9 cellular contexts compared by ENCODE assay signal in the genomic region with DNA sequence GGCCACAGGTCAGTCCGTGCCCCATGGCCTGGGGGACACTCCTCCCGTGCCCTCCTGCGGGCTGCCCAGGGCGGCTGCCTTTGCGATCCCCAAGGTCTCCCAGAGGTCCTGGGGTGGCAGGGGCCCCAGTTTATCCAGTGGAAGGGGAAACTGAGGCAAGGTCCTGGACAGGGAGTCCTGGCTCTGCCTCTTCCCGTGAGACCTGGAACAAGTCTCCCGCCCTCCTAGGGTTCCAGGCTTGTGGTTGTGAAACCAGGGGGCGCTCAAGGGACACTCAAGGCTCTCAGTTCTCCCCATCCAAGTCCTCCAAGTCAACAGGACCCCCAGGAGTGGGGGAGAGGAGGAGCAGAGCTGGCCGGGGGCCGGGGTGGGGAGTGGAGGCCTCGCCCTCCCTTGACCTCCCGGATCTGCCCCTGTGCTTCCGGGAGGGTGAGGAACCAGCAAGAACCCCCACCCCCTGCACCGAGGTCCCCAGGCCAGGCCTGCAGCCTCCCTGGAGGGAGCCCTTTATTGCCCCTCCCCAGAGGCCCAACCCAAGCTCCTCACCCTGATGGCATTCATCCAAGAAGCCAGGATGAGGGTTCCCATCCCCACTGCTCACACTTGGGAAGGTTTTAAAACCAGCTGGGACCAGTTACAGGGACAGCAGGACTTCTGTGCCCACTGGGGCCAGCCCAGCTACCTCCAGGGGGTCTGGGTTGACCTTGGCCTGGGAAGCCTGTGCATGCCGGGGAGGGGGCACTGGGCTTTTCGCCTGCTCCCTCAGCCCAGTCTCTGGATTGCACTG. TPM values are rescaled to one million over a fixed set of nuclear protein-coding genes. Genes with fewer than 3 reads are reported as not detected.
A peak's percentile ranks its signal among the peaks of the same experiment; 100 is the strongest.
DNase-seq lines count a peak whose midpoint lies in the region; ATAC-seq and TF ChIP-seq lines count a peak whose summit lies in the region.
"Had no signal": no experiment of that assay in that cellular context is flagged by ENCODE, and none has a peak within 500 bp of the region (broad histone marks: within the 10 kb centered on the region; RNA-seq: fewer than 3 reads in every experiment).

No MANE protein-coding gene starts in this region.

- H3K79me2 ChIP-seq in PC-9 (ENCODE audit: low read depth): no peaks in the 10 kb centered on the region

- BruUV-seq in PC-9 (replicated peaks; lab: Mats Ljungman, UMichigan): no TSS peak

- TF ChIP-seq CTCF in AG09319 (IDR thresholded peaks at IDR 0.05; ENCODE audit: low read depth, low read length) (peak; percentile 11), GM12873 (IDR thresholded peaks at IDR 0.05; ENCODE audit: insufficient read depth, low read depth, low read length, missing control alignments) (peak; percentile 41), PC-9 (conservative IDR thresholded peaks at IDR 0.05) (peak; percentile 54; the same call in 1 of the 2 replicates), foreskin fibroblast (IDR thresholded peaks at IDR 0.05; ENCODE audit: low read depth, low read length) (peak; percentile 23)

- H3K4me3 ChIP-seq in PC-9: no peak overlapping the region
- no peak overlapping the region for H3K4me3 ChIP-seq in foreskin fibroblast (ENCODE audit: low read depth in 1 of 2, low read length in 2 of 2)

- no peak overlapping the region for H3K27ac Mint-ChIP-seq in stimulated activated naive CD8-positive, alpha-beta T cell treated with anti-CD3 and anti-CD28 coated beads, Interleukin-15, amount 100 ng/mL, for 72 hours
- H3K27ac Mint-ChIP-seq: activated T-helper 2 cell treated with anti-CD3 and anti-CD28 coated beads, Interferon-gamma antibody, Interleukin-2, Interleukin-4, amounts not matched to agents 10 μg/mL and 5 μg/mL and 100 μg/mL, durations not matched to agents 14 hours and 24 hours and 36 hours had no signal

- H3K4me2 ChIP-seq in PC-9: no peak overlapping the region

- POLR2A ChIA-PET in PC-9 (lab: Charles Lee; ENCODE audit: unreplicated experiment): no interaction called here

- H3K27ac ChIP-seq in PC-9: no peak overlapping the region

- CTCF ChIA-PET in PC-9 (lab: Charles Lee): interaction anchor here (0.6 kb wide), 1 partner anchor 11 kb away, joined by 3 read pairs; no protein-coding TSS in a partner anchor

- no peak for ATAC-seq in GM18907 (IDR thresholded peaks at IDR 0.05; ENCODE audit: unreplicated experiment)
- no peak for ATAC-seq in stimulated activated naive CD8-positive, alpha-beta T cell treated with anti-CD3 and anti-CD28 coated beads, Interleukin-15, amount 100 ng/mL, for 72 hours

- H3K4me1 ChIP-seq in PC-9 (replicated peaks; ENCODE audit: insufficient read depth): no peaks in the 10 kb centered on the region

- H3K9me3 Mint-ChIP-seq in stimulated activated naive CD8-positive, alpha-beta T cell treated with anti-CD3 and anti-CD28 coated beads, Interleukin-15, amount 100 ng/mL, for 72 hours: no peaks in the 10 kb centered on the region
- H3K9me3 Mint-ChIP-seq: activated T-helper 2 cell treated with anti-CD3 and anti-CD28 coated beads, Interferon-gamma antibody, Interleukin-2, Interleukin-4, amounts not matched to agents 10 μg/mL and 5 μg/mL and 100 μg/mL, durations not matched to agents 14 hours and 24 hours and 36 hours had no signal

- H3K9me2 ChIP-seq in PC-9 (ENCODE audit: insufficient read depth): no peaks in the 10 kb centered on the region

- H3K36me3 ChIP-seq in PC-9 (ENCODE audit: low read depth): no peaks in the 10 kb centered on the region

- H3K9me3 ChIP-seq in PC-9 (ENCODE audit: insufficient read depth, low read depth): no peaks in the 10 kb centered on the region

- H3K27me3 ChIP-seq in PC-9 (ENCODE audit: insufficient read depth, low read depth): peaks cover 45% of the 10 kb centered on the region

- DNase-seq in AG09319 (ENCODE audit: extremely low read depth, low read depth) (no peak), PC-9 (peak in 1 of 2 experiments; percentile 56), foreskin fibroblast (peak in 1 of 2 donors; percentile 35), anterior cingulate cortex (lab: John Stamatoyannopoulos, UW) (no peak), glomerular visceral epithelial cell (ENCODE audit: extremely low spot score) (no peak)
- DNase-seq in stimulated activated naive CD8-positive, alpha-beta T cell treated with anti-CD3 and anti-CD28 coated beads, Interleukin-15, amount 100 ng/mL, for 72 hours: no peak

- intact Hi-C loops in PC-9 (cut with micrococcal nuclease; ENCODE audit: unreplicated experiment): loop anchor here (2.0 to 5.0 kb wide), 2 partner anchors 124 to 139 kb away; no protein-coding TSS in a partner anchor

- H2AFZ ChIP-seq in PC-9: no peak overlapping the region

- no peaks in the 10 kb centered on the region for H3F3A ChIP-seq in PC-9 (ENCODE audit: insufficient read depth, low read depth)

- H3K4me3 Mint-ChIP-seq in stimulated activated naive CD8-positive, alpha-beta T cell treated with anti-CD3 and anti-CD28 coated beads, Interleukin-15, amount 100 ng/mL, for 72 hours: no peak overlapping the region

- peaks cover 39% of the 10 kb centered on the region for H3K27me3 Mint-ChIP-seq in stimulated activated naive CD8-positive, alpha-beta T cell treated with anti-CD3 and anti-CD28 coated beads, Interleukin-15, amount 100 ng/mL, for 72 hours

- no peaks in the 10 kb centered on the region for H4K20me1 ChIP-seq in PC-9 (ENCODE audit: insufficient read depth)

- no peaks in the 10 kb centered on the region for H3K4me1 Mint-ChIP-seq in stimulated activated naive CD8-positive, alpha-beta T cell treated with anti-CD3 and anti-CD28 coated beads, Interleukin-15, amount 100 ng/mL, for 72 hours

RNA-seq across cellular contexts. Expression of a gene that starts 24.7 kb away (rescaled TPM):
- total RNA-seq in PC-9 (2021): 73.8 and 75.3 TPM in 2 replicates

RNA-seq across cellular contexts. Expression of a gene that starts 48.3 kb away (rescaled TPM):
- 22.4 and 23.8 TPM in 2 replicates for total RNA-seq in PC-9 (2021)
